In the genomic region with DNA sequence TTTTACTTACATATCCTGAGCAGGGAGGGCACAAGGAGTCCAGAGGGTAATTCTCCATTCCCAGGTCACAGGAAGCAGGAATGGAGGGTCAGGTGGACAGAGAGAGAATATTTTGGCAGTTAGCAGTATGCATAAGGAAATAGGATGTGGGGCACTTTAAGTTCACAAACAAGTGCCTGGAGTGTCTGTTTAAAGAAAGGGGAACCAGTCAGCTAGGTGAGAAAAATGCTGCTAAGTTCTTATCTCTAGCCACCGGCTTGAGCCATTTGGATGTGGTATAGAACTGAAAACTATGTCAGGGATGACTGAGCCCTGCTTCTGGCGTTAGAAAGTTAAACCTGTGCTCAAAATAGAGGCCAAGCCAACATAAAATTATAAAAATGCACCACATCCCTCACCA, we compare ENCODE assay signal across 26 cellular contexts.
A peak's percentile ranks its signal among the peaks of the same experiment; 100 is the strongest.
DNase-seq lines count a peak whose midpoint lies in the region; ATAC-seq and TF ChIP-seq lines count a peak whose summit lies in the region.
"Had no signal": no experiment of that assay in that cellular context is flagged by ENCODE, and none has a peak within 500 bp of the region (broad histone marks: within the 10 kb centered on the region; RNA-seq: fewer than 3 reads in every experiment).

No MANE protein-coding gene starts in this region.

- peak overlapping the region in 51 of 59 donors; percentile 0 to 84 (median 48) for H3K27ac ChIP-seq in dorsolateral prefrontal cortex
- peak overlapping the region; percentile 36 for H3K27ac ChIP-seq in temporal lobe (ENCODE audit: low read depth, low read length)
- H3K27ac ChIP-seq in psoas muscle = no peak overlapping the region
- H3K27ac ChIP-seq: 22Rv1, ascending aorta, esophagus muscularis mucosa, RWPE1 had no signal

- DNase-seq in SIG-M5 treated with dmso at 0.1 percent for 504 hours (lab: John Stamatoyannopoulos, UW; ENCODE audit: unreplicated experiment) (peak; percentile 2), SIG-M5 (lab: John Stamatoyannopoulos, UW) (no peak), SKM-1 (lab: John Stamatoyannopoulos, UW; ENCODE audit: unreplicated experiment) (peak; percentile 4), dorsolateral prefrontal cortex (no peak), globus pallidus (ENCODE audit: low spot score) (no peak), psoas muscle (no peak)
- no peak for DNase-seq in stimulated activated CD4-positive, alpha-beta T cell treated with anti-CD3 and anti-CD28 coated beads, Interleukin-15, amount 100 ng/mL, for 24 hours
- DNase-seq: activated CD4-positive, alpha-beta T cell treated with anti-CD3 and anti-CD28 coated beads for 36 hours; activated CD8-positive, alpha-beta memory T cell treated with anti-CD3 and anti-CD28 coated beads for 24 hours; activated naive CD4-positive, alpha-beta T cell; activated T-cell treated with anti-CD3 and anti-CD28 coated beads, Interleukin-2, amount 50 U/mL, for 4 hours; CD4-positive, alpha-beta memory T cell; cerebellar nuclear complex; DMS53; effector CD4-positive, alpha-beta T cell; NCI-H1105 treated with DMSO at 0.1 percent for 48 hours; NCI-H524 treated with DMSO at 0.1 percent for 48 hours; occipital lobe; stimulated activated CD4-positive, alpha-beta T cell treated with anti-CD3 and anti-CD28 coated beads, Interleukin-4, amount 100 ng/mL, for 1 hour; stimulated activated naive CD4-positive, alpha-beta T cell had no signal

- no peak for TF ChIP-seq CTCF in dorsolateral prefrontal cortex (IDR thresholded peaks at IDR 0.05 in 54 of 56, conservative IDR thresholded peaks at IDR 0.05 in 2 of 56; ENCODE audit: low read depth in 1 of 56, partially characterized antibody in 56 of 56)
- no peak for TF ChIP-seq CTCF in psoas muscle (IDR thresholded peaks at IDR 0.05)

- intact Hi-C loops in dorsolateral prefrontal cortex (cut with DNase I) (no loop called here), psoas muscle (cut with DNase I) (no loop called here)

- H3K36me3 ChIP-seq in psoas muscle (ENCODE audit: insufficient read depth in 1 of 2, low read depth in 1 of 2) = no peaks in the 10 kb centered on the region
- H3K36me3 ChIP-seq: ascending aorta, esophagus muscularis mucosa had no signal

- no peak for ATAC-seq in psoas muscle
- ATAC-seq: activated CD4-positive, alpha-beta T cell treated with anti-CD3 and anti-CD28 coated beads for 36 hours; activated T-cell treated with anti-CD3 and anti-CD28 coated beads, Interleukin-2, amount 50 U/mL, for 4 hours had no signal

- H3K9me3 ChIP-seq in psoas muscle = no peaks in the 10 kb centered on the region
- H3K9me3 ChIP-seq: ascending aorta, esophagus muscularis mucosa had no signal

- H3K4me1 ChIP-seq in psoas muscle = no peaks in the 10 kb centered on the region
- H3K4me1 ChIP-seq: ascending aorta had no signal

- H3K4me3 ChIP-seq in dorsolateral prefrontal cortex (peak overlapping the region in 1 of 59 donors; percentile 20), psoas muscle (no peak overlapping the region)
- H3K4me3 ChIP-seq: ascending aorta, esophagus muscularis mucosa, lung had no signal

- no peaks in the 10 kb centered on the region for H3K27me3 ChIP-seq in dorsolateral prefrontal cortex
- no peaks in the 10 kb centered on the region for H3K27me3 ChIP-seq in psoas muscle (ENCODE audit: insufficient read depth in 3 of 3, low read length in 2 of 3)
- H3K27me3 ChIP-seq: ascending aorta, esophagus muscularis mucosa had no signal

- 39 to 60% (median 43%) methylated on average over 2 of the region's 2 CpGs for WGBS in psoas muscle, 3 donors

Comparison
In these comparisons a context has a peak if more than half of its experiments do, and no peak if none do; other contexts are left out.
1. DNase-seq: peak in SIG-M5 treated with dmso at 0.1 percent for 504 hours (single experiment) and SKM-1 (single experiment); none in SIG-M5 (single experiment), dorsolateral prefrontal cortex (0 of 10), globus pallidus (single experiment), stimulated activated CD4-positive, alpha-beta T cell treated with anti-CD3 and anti-CD28 coated beads, Interleukin-15, amount 100 ng/mL, for 24 hours (single experiment) and psoas muscle (0 of 2).